Comparison of ENCODE assay signal across 8 cellular contexts in genomic region chrX:115642304-115642703, GRCh38.
DNase-seq lines count a peak whose midpoint lies in the region; ATAC-seq and TF ChIP-seq lines count a peak whose summit lies in the region.
"Had no signal": no experiment of that assay in that cellular context is flagged by ENCODE, and none has a peak within 500 bp of the region (broad histone marks: within the 10 kb centered on the region; RNA-seq: fewer than 3 reads in every experiment).

No MANE protein-coding gene starts in this region.

- H3K9ac ChIP-seq in HUES6 (ENCODE audit: low read length) (peak overlapping the region; percentile 32), SK-N-MC (ENCODE audit: insufficient read length) (peak overlapping the region; percentile 53)

- H3K4me2 ChIP-seq in hepatocyte: no peak overlapping the region

- no peaks in the 10 kb centered on the region for H4K20me1 ChIP-seq in hepatocyte (ENCODE audit: insufficient read depth, poor library complexity, severe bottlenecking)

- H3K9me2 ChIP-seq in hepatocyte (replicated peaks; ENCODE audit: insufficient read depth): no peaks in the 10 kb centered on the region

- H2AFZ ChIP-seq in hepatocyte: no peak overlapping the region

- WGBS in hepatocyte (ENCODE audit: low lambda C conversion rate, missing lambda C conversion rate): 93% methylated on average over 2 of the region's 2 CpGs

- no peaks in the 10 kb centered on the region for H3K27me3 ChIP-seq in HUES6 (ENCODE audit: control insufficient read depth, insufficient read depth, low read length)
- H3K27me3 ChIP-seq in hepatocyte: no peaks in the 10 kb centered on the region
- H3K27me3 ChIP-seq in thoracic aorta (replicated peaks; ENCODE audit: insufficient read depth): no peaks in the 10 kb centered on the region
- H3K27me3 ChIP-seq: suprapubic skin had no signal

- H3K79me2 ChIP-seq in hepatocyte: no peaks in the 10 kb centered on the region

- peak overlapping the region; percentile 62 for H3K27ac ChIP-seq in HUES6 (ENCODE audit: low read depth, low read length)
- 0 out of 2 replicates have a peak overlapping the region, but pooled peaks have one; percentile 26 for H3K27ac ChIP-seq in SK-N-MC
- peak overlapping the region; percentile 21 for H3K27ac ChIP-seq in hepatocyte
- H3K27ac ChIP-seq in thoracic aorta: peak overlapping the region; percentile 58 to 71
- H3K27ac ChIP-seq: suprapubic skin had no signal

- TF ChIP-seq CTCF in hepatocyte (IDR thresholded peaks at IDR 0.05; ENCODE audit: poor library complexity) (no peak), thoracic aorta (IDR thresholded peaks at IDR 0.05) (no peak)

- H3K9me3 ChIP-seq in HUES6 (ENCODE audit: control insufficient read depth, insufficient read depth, low read depth, low read length) (no peaks in the 10 kb centered on the region), SK-N-MC (ENCODE audit: low read depth, low read length) (no peaks in the 10 kb centered on the region), hepatocyte (ENCODE audit: low read depth) (no peaks in the 10 kb centered on the region), thoracic aorta (no peaks in the 10 kb centered on the region)
- H3K9me3 ChIP-seq: suprapubic skin had no signal

- peaks cover 27% of the 10 kb centered on the region for H3K4me1 ChIP-seq in HUES6 (ENCODE audit: control insufficient read depth, insufficient read depth, low read length)
- no peaks in the 10 kb centered on the region for H3K4me1 ChIP-seq in hepatocyte (ENCODE audit: insufficient read depth)
- H3K4me1 ChIP-seq in thoracic aorta (ENCODE audit: control insufficient read depth in 1 of 2, low read depth in 2 of 2): peaks cover 8 to 36% of the 10 kb centered on the region in 2 donors
- H3K4me1 ChIP-seq: suprapubic skin had no signal

- H3K4me3 ChIP-seq in HUES6 (ENCODE audit: low read depth, low read length): no peak overlapping the region
- H3K4me3 ChIP-seq in SK-N-MC: no peak overlapping the region
- H3K4me3 ChIP-seq in hepatocyte: no peak overlapping the region
- H3K4me3 ChIP-seq in thoracic aorta: no peak overlapping the region
- H3K4me3 ChIP-seq: suprapubic skin had no signal

- no peak for DNase-seq in SK-N-MC (ENCODE audit: low read depth, low spot score)
- no peak for DNase-seq in hepatocyte (ENCODE audit: low spot score)
- DNase-seq in thoracic aorta (ENCODE audit: low spot score): no peak
- no peak for DNase-seq in GOT3 (lab: John Stamatoyannopoulos, UW)

- H3K36me3 ChIP-seq in HUES6 (ENCODE audit: control insufficient read depth, insufficient read depth, low read length): peaks cover 73% of the 10 kb centered on the region
- H3K36me3 ChIP-seq in SK-N-MC (ENCODE audit: insufficient read depth, low read length): peaks cover 10% of the 10 kb centered on the region
- no peaks in the 10 kb centered on the region for H3K36me3 ChIP-seq in hepatocyte (replicated peaks; ENCODE audit: insufficient read depth, low read depth)
- H3K36me3 ChIP-seq in thoracic aorta: peaks cover 18% of the 10 kb centered on the region

- ATAC-seq in thoracic aorta (ENCODE audit: insufficient number of reproducible peaks, low FRiP score, low read depth) (no peak), GM21825 (IDR thresholded peaks at IDR 0.05; ENCODE audit: unreplicated experiment) (no peak), HG03460 (IDR thresholded peaks at IDR 0.05; ENCODE audit: unreplicated experiment) (no peak)
